In the genomic region with DNA sequence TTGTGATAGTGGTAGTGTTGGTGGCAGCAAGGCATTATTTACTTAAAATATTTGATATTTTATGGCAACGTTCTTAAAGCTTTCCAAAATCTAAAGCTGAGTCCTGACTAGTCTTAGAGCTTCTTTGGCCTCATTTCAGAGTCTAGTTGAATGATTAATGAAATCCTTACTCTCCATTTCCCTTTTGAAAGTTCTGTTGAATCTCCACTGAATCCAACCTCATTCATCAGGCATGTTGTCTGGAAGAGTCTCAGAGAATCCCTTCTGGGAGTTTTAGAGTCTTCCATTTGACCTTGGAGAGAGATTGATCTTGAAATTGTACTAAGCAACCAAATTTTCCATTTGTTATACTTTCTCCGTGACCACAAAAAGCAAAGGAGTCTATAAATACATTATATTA, we compare ENCODE assay signal across 25 cellular contexts.
"Had no signal": no experiment of that assay in that cellular context is flagged by ENCODE, and none has a peak within 500 bp of the region (broad histone marks: within the 10 kb centered on the region; RNA-seq: fewer than 3 reads in every experiment).

No MANE protein-coding gene starts in this region.

- ATAC-seq: left colon; left lung; lower lobe of right lung; naive thymus-derived CD8-positive, alpha-beta T cell; pancreas; right lobe of liver; stimulated activated naive B cell treated with anti-CD40 and anti-IgM and Interleukin-4, amounts not matched to agents 10 μg/mL and 1 μg/mL and 100 μg/mL, for 72 hours; stimulated activated naive CD8-positive, alpha-beta T cell treated with anti-CD3 and anti-CD28 coated beads, Interleukin-15, Interleukin-2, amounts not matched to agents 100 U/mL and 50 U/mL, for 24 hours; upper lobe of right lung had no signal

- DNase-seq: islet precursor cell; kidney glomerular epithelial cell; left colon; left lung; lower lobe of right lung; mammary epithelial cell; mesenchymal stem cell; naive thymus-derived CD8-positive, alpha-beta T cell; nucleus accumbens; pancreas; posterior cingulate gyrus; right lobe of liver; stimulated activated CD4-positive, alpha-beta T cell treated with anti-CD3 and anti-CD28 coated beads, Interleukin-1b, Interleukin-23, amount 100 ng/mL, for 48 hours; stimulated activated CD4-positive, alpha-beta T cell treated with anti-CD3 and anti-CD28 coated beads, Interleukin-2, amount 100 ng/mL, for 48 hours; stimulated activated naive B cell treated with anti-CD40 and anti-IgM and Interleukin-4, amounts not matched to agents 10 μg/mL and 1 μg/mL and 100 μg/mL, for 72 hours; stimulated activated naive CD8-positive, alpha-beta T cell treated with anti-CD3 and anti-CD28 coated beads, Interleukin-15, Interleukin-2, amounts not matched to agents 100 U/mL and 50 U/mL, for 24 hours; stomach; testis; thyroid gland; transverse colon; upper lobe of right lung had no signal

- FAIRE-seq: urothelium cell line had no signal

- H3K4me3 ChIP-seq: hepatocyte, left lung, lower lobe of right lung, pancreas, prostate gland, right lobe of liver, smooth muscle cell, stomach, testis, thyroid gland, transverse colon, upper lobe of right lung had no signal
